ENCODE assay signal across 2 cellular contexts in genomic region chr10:6231146-6231545, GRCh38.
TF ChIP-seq lines count a peak whose summit lies in the region.

No MANE protein-coding gene starts in this region.

TF ChIP-seq in A549, 52 proteins besides CTCF, POLR2A, EP300 and RAD21 (continued from another document):
- peak; percentile 46; the same call in 1 of the 2 replicates for TF ChIP-seq POLR2AphosphoS2 (conservative IDR thresholded peaks at IDR 0.05; ENCODE audit: low read length)
TF ChIP-seq in A549: peak in this region for 1.

TF ChIP-seq in IMR-90, 13 proteins besides CTCF, POLR2A, EP300 and RAD21:
- TF ChIP-seq RCOR1 (IDR thresholded peaks at IDR 0.05; ENCODE audit: insufficient replicate concordance, low read length) = no peak
- no peak for TF ChIP-seq CEBPB (IDR thresholded peaks at IDR 0.05; ENCODE audit: low read depth, low read length)
- no peak for TF ChIP-seq MXI1 (IDR thresholded peaks at IDR 0.05; ENCODE audit: borderline replicate concordance, low read depth, low read length)
- no peak for TF ChIP-seq NFE2L2 (IDR thresholded peaks at IDR 0.05; ENCODE audit: low read depth, low read length)
- TF ChIP-seq SMC3 (IDR thresholded peaks at IDR 0.05; ENCODE audit: low read depth, low read length) = no peak
- no peak for TF ChIP-seq BHLHE40 (IDR thresholded peaks at IDR 0.05; ENCODE audit: low read depth, low read length)
- TF ChIP-seq FOS (IDR thresholded peaks at IDR 0.05; ENCODE audit: low read depth, low read length) = no peak
- no peak for TF ChIP-seq ELK1 (IDR thresholded peaks at IDR 0.05; ENCODE audit: borderline replicate concordance, low read depth, low read length)
